ENCODE assay signal across 10 cellular contexts in the genomic region with DNA sequence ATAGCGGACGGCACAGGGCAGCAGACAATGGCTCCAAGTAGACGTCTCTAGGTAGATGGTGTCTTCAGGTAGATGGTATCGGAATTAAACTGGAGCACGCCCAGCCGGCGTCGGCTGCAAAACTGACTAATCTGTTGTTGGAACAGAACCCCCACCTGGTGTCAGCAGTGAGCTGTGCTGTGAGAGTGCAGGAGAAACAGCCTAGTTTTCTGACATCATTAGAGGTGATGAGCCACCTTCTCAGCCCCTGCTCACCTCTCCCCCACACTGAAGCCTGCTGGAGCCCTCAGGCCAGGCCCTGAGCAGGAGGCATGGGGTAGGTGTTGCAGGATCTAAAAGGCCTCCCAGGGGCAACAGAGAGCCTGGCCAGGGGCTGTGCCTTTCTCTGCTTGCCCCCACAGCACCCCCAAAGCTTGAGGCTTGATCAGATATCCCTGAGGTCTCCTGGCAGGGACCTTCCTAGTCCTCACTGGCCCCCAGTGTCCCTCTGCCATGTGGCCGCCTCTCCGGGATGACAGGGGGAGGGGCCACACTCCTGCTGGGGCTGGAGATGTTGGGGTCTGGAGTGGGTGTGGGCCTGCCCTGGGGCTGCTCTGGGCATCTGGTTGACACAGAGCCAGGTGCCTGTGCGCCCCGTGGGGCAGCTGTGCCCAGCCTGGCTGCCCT. TPM values are rescaled to one million over a fixed set of nuclear protein-coding genes. Genes with fewer than 3 reads are reported as not detected.
DNase-seq lines count a peak whose midpoint lies in the region; ATAC-seq and TF ChIP-seq lines count a peak whose summit lies in the region.
"Had no signal": no experiment of that assay in that cellular context is flagged by ENCODE, and none has a peak within 500 bp of the region (broad histone marks: within the 10 kb centered on the region; RNA-seq: fewer than 3 reads in every experiment).

No MANE protein-coding gene starts in this region.

- H3K27me3 Mint-ChIP-seq in chondrocyte (ENCODE audit: low read depth) (no peaks in the 10 kb centered on the region), mesothelial cell of epicardium (ENCODE audit: low read depth) (peaks cover 8% of the 10 kb centered on the region)

- H3K9me3 Mint-ChIP-seq in chondrocyte (ENCODE audit: low read depth) (no peaks in the 10 kb centered on the region), mesothelial cell of epicardium (no peaks in the 10 kb centered on the region)

- H3K27ac Mint-ChIP-seq in chondrocyte (ENCODE audit: unreplicated experiment): no peak overlapping the region
- no peak overlapping the region for H3K27ac Mint-ChIP-seq in mesothelial cell of epicardium

- no peaks in the 10 kb centered on the region for H3K36me3 ChIP-seq in DND-41 (ENCODE audit: insufficient read depth, low read length)
- H3K36me3 ChIP-seq in KMS-11 (ENCODE audit: insufficient read depth): no peaks in the 10 kb centered on the region
- no peaks in the 10 kb centered on the region for H3K36me3 ChIP-seq in neural cell (ENCODE audit: insufficient read depth, low read length)

- no peak for TF ChIP-seq EP300 in neural cell (conservative IDR thresholded peaks at IDR 0.05; ENCODE audit: poor library complexity, severe bottlenecking)

- H3K4me3 Mint-ChIP-seq in chondrocyte (ENCODE audit: unreplicated experiment) (no peak overlapping the region), mesothelial cell of epicardium (no peak overlapping the region)

- peak; percentile 33 for DNase-seq in DND-41
- peak; percentile 43 for DNase-seq in activated CD4-positive, CD25-positive, alpha-beta regulatory T cell treated with anti-CD3 and anti-CD28 coated beads, Interleukin-2, amount 50 U/mL, for 16 hours (ENCODE audit: low read depth, low spot score)
- no peak for DNase-seq in chondrocyte (ENCODE audit: low spot score)
- no peak for DNase-seq in mesothelial cell of epicardium (ENCODE audit: low spot score in 2 of 2, unreplicated experiment in 2 of 2)
- no peak for DNase-seq in SKM-1 (lab: John Stamatoyannopoulos, UW; ENCODE audit: unreplicated experiment)

- H3K27me3 ChIP-seq in DND-41 (ENCODE audit: insufficient read depth, low read length, poor library complexity): no peaks in the 10 kb centered on the region
- H3K27me3 ChIP-seq in KMS-11 (ENCODE audit: insufficient read depth, low read depth): peaks cover 72% of the 10 kb centered on the region
- H3K27me3 ChIP-seq in neural cell (ENCODE audit: insufficient read depth, low read depth, low read length): no peaks in the 10 kb centered on the region

- H3K4me2 ChIP-seq in DND-41 (ENCODE audit: insufficient read depth, low read length): no peak overlapping the region
- no peak overlapping the region for H3K4me2 ChIP-seq in KMS-11
- H3K4me2 ChIP-seq in neural cell (ENCODE audit: low read length): no peak overlapping the region

- H3K36me3 Mint-ChIP-seq in chondrocyte (ENCODE audit: low read depth) (no peaks in the 10 kb centered on the region), mesothelial cell of epicardium (no peaks in the 10 kb centered on the region)

- H3K27ac ChIP-seq in DND-41 (ENCODE audit: low read length): no peak overlapping the region
- no peak overlapping the region for H3K27ac ChIP-seq in KMS-11
- no peak overlapping the region for H3K27ac ChIP-seq in neural cell (ENCODE audit: low read length)

- TF ChIP-seq CTCF in DND-41 (IDR thresholded peaks at IDR 0.05; ENCODE audit: borderline replicate concordance, extremely low read depth, low read length, poor library complexity, severe bottlenecking) (peak; percentile 55), KMS-11 (conservative IDR thresholded peaks at IDR 0.05; ENCODE audit: low read depth, low read length) (peak; percentile 21; the same call in 1 of the 2 replicates), chondrocyte (IDR thresholded peaks at IDR 0.05) (peak; percentile 69), neural cell (IDR thresholded peaks at IDR 0.05; ENCODE audit: poor library complexity, severe bottlenecking) (peak; percentile 57), mesothelial cell of epicardium (IDR thresholded peaks at IDR 0.05; ENCODE audit: unreplicated experiment) (no peak)

- TF ChIP-seq RAD21 in neural cell (conservative IDR thresholded peaks at IDR 0.05): peak; percentile 62

- peak; percentile 54; the same call in 2 of the 3 replicates for ATAC-seq in DND-41 (ENCODE audit: insufficient read depth, low read depth)
- ATAC-seq in HG02588 (IDR thresholded peaks at IDR 0.05; ENCODE audit: unreplicated experiment): no peak

- H3K9me3 ChIP-seq in DND-41 (ENCODE audit: insufficient read depth, low read length, severe bottlenecking) (no peaks in the 10 kb centered on the region), neural cell (ENCODE audit: low read length) (no peaks in the 10 kb centered on the region)

- no peaks in the 10 kb centered on the region for H3K9me2 ChIP-seq in neural cell (ENCODE audit: insufficient read depth, low read length)

- H2AFZ ChIP-seq in DND-41 (ENCODE audit: low read depth, low read length) (no peak overlapping the region), KMS-11 (ENCODE audit: low read depth) (no peak overlapping the region), neural cell (ENCODE audit: low read depth, low read length) (no peak overlapping the region)

- H3K4me3 ChIP-seq in DND-41 (ENCODE audit: low read depth in 1 of 2, low read length in 2 of 2): no peak overlapping the region
- H3K4me3 ChIP-seq in KMS-11 (IDR thresholded peaks at IDR 0.05; ENCODE audit: insufficient read depth, low read depth, low read length): no peak overlapping the region
- no peak overlapping the region for H3K4me3 ChIP-seq in neural cell (ENCODE audit: low read length)

- H3K4me1 ChIP-seq in DND-41 (ENCODE audit: insufficient read depth, low read length) (no peaks in the 10 kb centered on the region), KMS-11 (ENCODE audit: low read depth, poor library complexity, severe bottlenecking) (no peaks in the 10 kb centered on the region)

- H3K79me2 ChIP-seq in DND-41 (ENCODE audit: insufficient read depth, low read length) (no peaks in the 10 kb centered on the region), KMS-11 (ENCODE audit: insufficient read depth, low read depth) (no peaks in the 10 kb centered on the region), neural cell (replicated peaks; ENCODE audit: insufficient read depth, low read length) (no peaks in the 10 kb centered on the region)

- H3K9ac ChIP-seq in DND-41 (ENCODE audit: low read depth, low read length) (no peak overlapping the region), KMS-11 (no peak overlapping the region), neural cell (ENCODE audit: low read length) (no peak overlapping the region)

- H4K20me1 ChIP-seq in DND-41 (ENCODE audit: insufficient read depth, low read length): peaks cover 4% of the 10 kb centered on the region; the same call in 1 of the 2 replicates
- H4K20me1 ChIP-seq in KMS-11 (ENCODE audit: insufficient read depth): no peaks in the 10 kb centered on the region
- no peaks in the 10 kb centered on the region for H4K20me1 ChIP-seq in neural cell (ENCODE audit: insufficient read depth)

- H3K4me1 Mint-ChIP-seq in chondrocyte (ENCODE audit: low read depth): peaks cover 10% of the 10 kb centered on the region
- H3K4me1 Mint-ChIP-seq in mesothelial cell of epicardium: no peaks in the 10 kb centered on the region

- H3F3A ChIP-seq in neural cell (ENCODE audit: insufficient read depth, low read length, poor library complexity, severe bottlenecking): no peaks in the 10 kb centered on the region

TF ChIP-seq in neural cell, 6 proteins besides CTCF, POLR2A, EP300 and RAD21:
- no peak for TF ChIP-seq TAF1 (IDR thresholded peaks at IDR 0.05; ENCODE audit: low read depth)
- TF ChIP-seq SMC3 (conservative IDR thresholded peaks at IDR 0.05; ENCODE audit: poor library complexity): peak; percentile 58

RNA-seq across cellular contexts. Expression of a gene that starts 6.9 kb away (rescaled TPM):
- total RNA-seq in chondrocyte (13.6 to 18.1 TPM (median 14.9 TPM) in 3 replicates), mesothelial cell of epicardium (35.1 to 44.4 TPM (median 40.0 TPM) in 3 replicates)
- 0.40 and 1.3 TPM in 2 replicates for polyA plus RNA-seq in neural cell
- polyA minus RNA-seq in neural cell: 2.9 and 3.7 TPM in 2 replicates

RNA-seq across cellular contexts. Expression of a gene that starts 27.0 kb away (rescaled TPM):
- total RNA-seq in chondrocyte (0.25 to 0.38 TPM in 2 of 3 replicates, not detected in the other), mesothelial cell of epicardium (0.86 to 1.4 TPM (median 1.1 TPM) in 3 replicates)
- 1.9 and 5.2 TPM in 2 replicates for polyA plus RNA-seq in neural cell
- polyA minus RNA-seq in neural cell: 0.69 and 2.4 TPM in 2 replicates

RNA-seq across cellular contexts. Expression of a gene that starts 33.4 kb away (rescaled TPM):
- not detected in 3 replicates for total RNA-seq in chondrocyte
- not detected in 2 replicates for polyA plus RNA-seq in neural cell
- not detected in 2 replicates for polyA minus RNA-seq in neural cell
- total RNA-seq in mesothelial cell of epicardium: not detected in 3 replicates
- total RNA-seq: activated CD8-positive, alpha-beta memory T cell treated with anti-CD3 and anti-CD28 coated beads for 36 hours had no signal
- polyA plus RNA-seq: urinary bladder had no signal

RNA-seq across cellular contexts. Expression of a gene that starts 43.8 kb away (rescaled TPM):
- total RNA-seq in chondrocyte: not detected in 3 replicates
- not detected in 2 replicates for polyA plus RNA-seq in neural cell
- not detected in 2 replicates for polyA minus RNA-seq in neural cell
- total RNA-seq in mesothelial cell of epicardium: 0.11 to 0.18 TPM in 2 of 3 replicates, not detected in the other

RNA-seq across cellular contexts. Expression of a gene that starts 46.0 kb away (rescaled TPM):
- total RNA-seq in chondrocyte (7.8 to 8.5 TPM (median 7.9 TPM) in 3 replicates), mesothelial cell of epicardium (16.1 to 17.2 TPM (median 17.0 TPM) in 3 replicates)
- 13.7 and 14.1 TPM in 2 replicates for polyA plus RNA-seq in neural cell
- polyA minus RNA-seq in neural cell: 16.0 and 17.8 TPM in 2 replicates

Comparison
In these comparisons a context has a peak if more than half of its experiments do, and no peak if none do; other contexts are left out.
1. DNase-seq: peak in DND-41 (single experiment) and activated CD4-positive, CD25-positive, alpha-beta regulatory T cell treated with anti-CD3 and anti-CD28 coated beads, Interleukin-2, amount 50 U/mL, for 16 hours (single experiment); none in chondrocyte (single experiment), mesothelial cell of epicardium (0 of 2) and SKM-1 (single experiment).